ENCODE assay signal across 24 cellular contexts in the genomic region with DNA sequence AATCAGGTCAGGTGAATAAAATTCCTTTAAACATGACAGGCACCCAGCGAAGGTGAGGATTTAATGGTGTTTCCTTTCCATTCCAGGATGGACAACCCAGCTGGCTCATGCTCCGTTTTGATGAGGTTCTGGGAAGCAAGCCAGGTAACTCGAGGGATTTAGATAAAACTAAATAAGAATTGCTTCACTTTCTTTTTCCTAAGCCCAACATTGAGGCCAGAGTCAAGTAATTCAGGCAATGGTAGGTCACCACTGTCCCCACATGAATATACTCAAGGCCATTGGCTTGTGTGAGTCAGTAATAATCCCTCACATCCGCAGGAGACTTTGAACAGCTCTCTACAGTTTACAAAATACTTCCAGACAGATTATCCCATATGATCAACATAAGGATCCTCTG. TPM values are rescaled to one million over a fixed set of nuclear protein-coding genes. Genes with fewer than 3 reads are reported as not detected.
"Had no signal": no experiment of that assay in that cellular context is flagged by ENCODE, and none has a peak within 500 bp of the region (broad histone marks: within the 10 kb centered on the region; RNA-seq: fewer than 3 reads in every experiment).

No MANE protein-coding gene starts in this region.

- DNase-seq: activated CD4-positive, alpha-beta T cell treated with anti-CD3 and anti-CD28 coated beads, Interleukin-2, amount 50 U/mL, for 1 hour; activated CD8-positive, alpha-beta memory T cell treated with anti-CD3 and anti-CD28 coated beads, Interleukin-2, amount 50 U/mL, for 4 hours; activated naive CD4-positive, alpha-beta T cell treated with anti-CD3 and anti-CD28 coated beads for 36 hours; activated T-cell treated with anti-CD3 and anti-CD28 coated beads, Interleukin-2, amount 50 U/mL, for 4 hours; anterior cingulate cortex; dermis blood vessel endothelial cell; effector memory CD4-positive, alpha-beta T cell; esophagus squamous epithelium; left cardiac atrium; lower lobe of right lung; nephron progenitor cell; nucleus accumbens; posterior cingulate gyrus; retina; T-helper 1 cell; T1000; transverse colon; uterus had no signal

- H3K9me3 ChIP-seq: esophagus squamous epithelium, lower lobe of right lung, transverse colon, uterus had no signal

- H3K4me1 Mint-ChIP-seq: mesothelial cell of epicardium, nephron progenitor cell had no signal

- FAIRE-seq: endothelial cell of umbilical vein, islet of Langerhans had no signal

- H3K4me3 ChIP-seq: cardiac muscle cell, esophagus squamous epithelium, lower lobe of right lung, transverse colon, uterus had no signal

- H3K36me3 ChIP-seq: cardiac muscle cell, esophagus squamous epithelium, lower lobe of right lung, transverse colon, uterus had no signal

- H3K36me3 Mint-ChIP-seq: mesothelial cell of epicardium had no signal

- H3K27ac ChIP-seq: cardiac muscle cell, esophagus squamous epithelium, lower lobe of right lung, transverse colon, uterus had no signal

- H3K4me1 ChIP-seq: lower lobe of right lung, transverse colon, uterus had no signal

- ATAC-seq: activated T-cell treated with anti-CD3 and anti-CD28 coated beads, Interleukin-2, amount 50 U/mL, for 4 hours; left cardiac atrium; lower lobe of right lung had no signal

- H3K9me3 Mint-ChIP-seq: activated naive CD4-positive, alpha-beta T cell treated with anti-CD3 and anti-CD28 coated beads for 36 hours; activated T-cell treated with anti-CD3 and anti-CD28 coated beads, Interleukin-2, amount 50 U/mL, for 4 hours; mesothelial cell of epicardium; nephron progenitor cell had no signal

- H3K27ac Mint-ChIP-seq: activated naive CD4-positive, alpha-beta T cell treated with anti-CD3 and anti-CD28 coated beads for 36 hours; mesothelial cell of epicardium; nephron progenitor cell; stimulated activated naive CD8-positive, alpha-beta T cell treated with anti-CD3 and anti-CD28 coated beads, Interleukin-15, Interleukin-2, amounts not matched to agents 100 ng/mL and 50 ng/mL, for 24 hours had no signal

- H3K27me3 ChIP-seq: cardiac muscle cell, esophagus squamous epithelium, transverse colon, uterus had no signal

- H3K27me3 Mint-ChIP-seq: stimulated activated naive CD8-positive, alpha-beta T cell treated with anti-CD3 and anti-CD28 coated beads, Interleukin-15, Interleukin-2, amounts not matched to agents 100 ng/mL and 50 ng/mL, for 24 hours had no signal

- H3K4me3 Mint-ChIP-seq: activated naive CD4-positive, alpha-beta T cell treated with anti-CD3 and anti-CD28 coated beads for 36 hours; activated T-cell treated with anti-CD3 and anti-CD28 coated beads, Interleukin-2, amount 50 U/mL, for 4 hours; mesothelial cell of epicardium; nephron progenitor cell; stimulated activated naive CD8-positive, alpha-beta T cell treated with anti-CD3 and anti-CD28 coated beads, Interleukin-15, Interleukin-2, amounts not matched to agents 100 ng/mL and 50 ng/mL, for 24 hours had no signal

RNA-seq across cellular contexts. Expression of a gene that starts 16.2 kb away (rescaled TPM):
- total RNA-seq: activated naive CD4-positive, alpha-beta T cell treated with anti-CD3 and anti-CD28 coated beads for 36 hours; chondrocyte; endothelial cell of umbilical vein had no signal
- polyA plus RNA-seq: endothelial cell of umbilical vein had no signal
